In genomic region chr3:51682079-51682478, GRCh38 we compare ENCODE assay signal across 8 cellular contexts. TPM values are rescaled to one million over a fixed set of nuclear protein-coding genes. Genes with fewer than 3 reads are reported as not detected.
A peak's percentile ranks its signal among the peaks of the same experiment; 100 is the strongest.
DNase-seq lines count a peak whose midpoint lies in the region; ATAC-seq and TF ChIP-seq lines count a peak whose summit lies in the region.

No MANE protein-coding gene starts in this region.

- H3K27me3 ChIP-seq in RWPE2 (ENCODE audit: insufficient read depth, poor library complexity, severe bottlenecking) = no peaks in the 10 kb centered on the region
- no peaks in the 10 kb centered on the region for H3K27me3 ChIP-seq in osteoblast (ENCODE audit: insufficient read depth, low read length)

- H4K20me1 ChIP-seq in osteoblast (ENCODE audit: insufficient read depth, low read length) = peaks cover 43% of the 10 kb centered on the region

- peak; percentile 76 for ATAC-seq in GM21528 (IDR thresholded peaks at IDR 0.05; ENCODE audit: low FRiP score, unreplicated experiment)
- ATAC-seq in RWPE2 (ENCODE audit: low read depth) = peak; percentile 77

- H3K4me3 Mint-ChIP-seq in activated T-helper 2 cell treated with anti-CD3 and anti-CD28 coated beads, Interferon-gamma antibody, Interleukin-2, Interleukin-4, amounts not matched to agents 10 μg/mL and 5 μg/mL and 100 μg/mL, durations not matched to agents 14 hours and 24 hours and 36 hours (ENCODE audit: low read depth) = peak overlapping the region; percentile 70
- H3K4me3 Mint-ChIP-seq in type B pancreatic cell = no peak overlapping the region

- H3K27ac ChIP-seq in RWPE2 (ENCODE audit: poor library complexity, severe bottlenecking) = peak overlapping the region; percentile 78
- no peak overlapping the region for H3K27ac ChIP-seq in osteoblast (ENCODE audit: low read depth, low read length)

- H3K27me3 Mint-ChIP-seq in activated T-helper 2 cell treated with anti-CD3 and anti-CD28 coated beads, Interferon-gamma antibody, Interleukin-2, Interleukin-4, amounts not matched to agents 10 μg/mL and 5 μg/mL and 100 μg/mL, durations not matched to agents 14 hours and 24 hours and 36 hours (ENCODE audit: low read depth) = no peaks in the 10 kb centered on the region
- no peaks in the 10 kb centered on the region for H3K27me3 Mint-ChIP-seq in type B pancreatic cell

- DNase-seq in EH (ENCODE audit: low read depth) (peak; percentile 92), HuH-7.5 (ENCODE audit: low spot score) (peak; percentile 92), RWPE2 (ENCODE audit: low spot score) (no peak), foreskin fibroblast (peak; percentile 81 to 92), osteoblast (ENCODE audit: insufficient read length, low spot score, missing footprints) (peak; percentile 98), type B pancreatic cell (ENCODE audit: extremely low spot score, unreplicated experiment) (no peak)
- DNase-seq in activated T-helper 2 cell treated with anti-CD3 and anti-CD28 coated beads, Interferon-gamma antibody, Interleukin-2, Interleukin-4, amounts not matched to agents 10 μg/mL and 5 μg/mL and 100 μg/mL, durations not matched to agents 14 hours and 24 hours and 36 hours (ENCODE audit: low spot score) = peak; percentile 78

- H3K27ac Mint-ChIP-seq in activated T-helper 2 cell treated with anti-CD3 and anti-CD28 coated beads, Interferon-gamma antibody, Interleukin-2, Interleukin-4, amounts not matched to agents 10 μg/mL and 5 μg/mL and 100 μg/mL, durations not matched to agents 14 hours and 24 hours and 36 hours = peak overlapping the region; percentile 68
- peak overlapping the region; percentile 46 for H3K27ac Mint-ChIP-seq in type B pancreatic cell

- TF ChIP-seq CTCF in RWPE2 (IDR thresholded peaks at IDR 0.05; ENCODE audit: poor library complexity, severe bottlenecking) = peak; percentile 85
- TF ChIP-seq CTCF in foreskin fibroblast (IDR thresholded peaks at IDR 0.05; ENCODE audit: low read depth, low read length) = peak; percentile 75
- TF ChIP-seq CTCF in osteoblast (IDR thresholded peaks at IDR 0.05; ENCODE audit: extremely low read depth, low read depth, low read length) = peak; percentile 91
- peak; percentile 85 for TF ChIP-seq CTCF in type B pancreatic cell (conservative IDR thresholded peaks at IDR 0.05)

- H3K4me3 ChIP-seq in RWPE2 (ENCODE audit: severe bottlenecking) (no peak overlapping the region), foreskin fibroblast (ENCODE audit: low read depth in 1 of 2, low read length in 2 of 2) (no peak overlapping the region), osteoblast (ENCODE audit: insufficient read depth, low read length) (no peak overlapping the region)

- H3K9me3 ChIP-seq in RWPE2 (ENCODE audit: severe bottlenecking) (no peaks in the 10 kb centered on the region), osteoblast (ENCODE audit: low read depth, low read length) (no peaks in the 10 kb centered on the region)

- peaks cover 54% of the 10 kb centered on the region for H3K79me2 ChIP-seq in osteoblast (ENCODE audit: insufficient read depth, low read length)

- no peak overlapping the region for H2AFZ ChIP-seq in osteoblast (ENCODE audit: low read length)

- H3K4me1 ChIP-seq in RWPE2 (ENCODE audit: insufficient read depth, poor library complexity, severe bottlenecking) (peaks cover 15% of the 10 kb centered on the region), osteoblast (ENCODE audit: insufficient read depth, low read length) (peaks cover 20% of the 10 kb centered on the region)

- intact Hi-C loops in activated T-helper 2 cell treated with anti-CD3 and anti-CD28 coated beads, Interferon-gamma antibody, Interleukin-2, Interleukin-4, amounts not matched to agents 10 μg/mL and 5 μg/mL and 100 μg/mL, durations not matched to agents 14 hours and 24 hours and 36 hours (cut with micrococcal nuclease) = loop anchor here (1.0 to 10.0 kb wide), 4 partner anchors 11 to 1067 kb away; partner anchors contain the start of genes CISH, MAPKAPK3 and TEX264

- H3K4me1 Mint-ChIP-seq in activated T-helper 2 cell treated with anti-CD3 and anti-CD28 coated beads, Interferon-gamma antibody, Interleukin-2, Interleukin-4, amounts not matched to agents 10 μg/mL and 5 μg/mL and 100 μg/mL, durations not matched to agents 14 hours and 24 hours and 36 hours (ENCODE audit: low read depth) = peaks cover 73% of the 10 kb centered on the region
- peaks cover 11% of the 10 kb centered on the region for H3K4me1 Mint-ChIP-seq in type B pancreatic cell (ENCODE audit: unreplicated experiment)

- no peaks in the 10 kb centered on the region for H3K9me3 Mint-ChIP-seq in activated T-helper 2 cell treated with anti-CD3 and anti-CD28 coated beads, Interferon-gamma antibody, Interleukin-2, Interleukin-4, amounts not matched to agents 10 μg/mL and 5 μg/mL and 100 μg/mL, durations not matched to agents 14 hours and 24 hours and 36 hours
- no peaks in the 10 kb centered on the region for H3K9me3 Mint-ChIP-seq in type B pancreatic cell

- H3K36me3 Mint-ChIP-seq in activated T-helper 2 cell treated with anti-CD3 and anti-CD28 coated beads, Interferon-gamma antibody, Interleukin-2, Interleukin-4, amounts not matched to agents 10 μg/mL and 5 μg/mL and 100 μg/mL, durations not matched to agents 14 hours and 24 hours and 36 hours (ENCODE audit: low read depth) = peaks cover 38% of the 10 kb centered on the region
- peaks cover 12% of the 10 kb centered on the region for H3K36me3 Mint-ChIP-seq in type B pancreatic cell

- H3K4me2 ChIP-seq in osteoblast (ENCODE audit: insufficient read depth, low read length) = no peak overlapping the region

- peaks cover 46% of the 10 kb centered on the region for H3K36me3 ChIP-seq in RWPE2 (ENCODE audit: low read depth)
- H3K36me3 ChIP-seq in osteoblast (ENCODE audit: insufficient read depth, low read length) = peaks cover 25% of the 10 kb centered on the region

RNA-seq across cellular contexts. Expression of gene TEX264, which starts 11.0 kb away (rescaled TPM):
- 43.1 TPM in 2 replicates for total RNA-seq in activated T-helper 2 cell treated with anti-CD3 and anti-CD28 coated beads, Interferon-gamma antibody, Interleukin-2, Interleukin-4, amounts not matched to agents 10 μg/mL and 5 μg/mL and 100 μg/mL, durations not matched to agents 14 hours and 24 hours and 36 hours
- total RNA-seq in osteoblast = 55.4 and 56.1 TPM in 2 replicates
- total RNA-seq in type B pancreatic cell (ENCODE audit: low replicate concordance) = 43.8 and 50.0 TPM in 2 replicates

RNA-seq across cellular contexts. Expression of gene GRM2, which starts 24.8 kb away (rescaled TPM):
- 0.23 and 0.27 TPM in 2 replicates for total RNA-seq in activated T-helper 2 cell treated with anti-CD3 and anti-CD28 coated beads, Interferon-gamma antibody, Interleukin-2, Interleukin-4, amounts not matched to agents 10 μg/mL and 5 μg/mL and 100 μg/mL, durations not matched to agents 14 hours and 24 hours and 36 hours
- total RNA-seq in osteoblast (under 0.01 TPM in 1 of 2 replicates, not detected in the other), type B pancreatic cell (ENCODE audit: low replicate concordance) (0.29 and 0.58 TPM in 2 replicates)

Comparison
In these comparisons a context has a peak if more than half of its experiments do, and no peak if none do; other contexts are left out.
1. DNase-seq: peak in EH (single experiment), HuH-7.5 (single experiment), activated T-helper 2 cell treated with anti-CD3 and anti-CD28 coated beads, Interferon-gamma antibody, Interleukin-2, Interleukin-4, amounts not matched to agents 10 μg/mL and 5 μg/mL and 100 μg/mL, durations not matched to agents 14 hours and 24 hours and 36 hours (single experiment), foreskin fibroblast (2 of 2) and osteoblast (single experiment); none in RWPE2 (single experiment) and type B pancreatic cell (single experiment).
2. Peak in every context shown above with its lines, with median percentiles within 50 percentile points of each other: CTCF ChIP-seq.